21 cellular contexts compared by ENCODE assay signal in genomic region chr6:163349001-163349680, GRCh38.
DNase-seq lines count a peak whose midpoint lies in the region; ATAC-seq, FAIRE-seq and TF ChIP-seq lines count a peak whose summit lies in the region.
"Had no signal": no experiment of that assay in that cellular context is flagged by ENCODE, and none has a peak within 500 bp of the region (broad histone marks: within the 10 kb centered on the region; RNA-seq: fewer than 3 reads in every experiment).

No MANE protein-coding gene starts in this region.

- no peak overlapping the region for H3K9ac ChIP-seq in mesendoderm (ENCODE audit: low read length)

- H3K4me3 ChIP-seq in A549 (no peak overlapping the region), MG63 (no peak overlapping the region), gastroesophageal sphincter (no peak overlapping the region), mesendoderm (ENCODE audit: low read length) (no peak overlapping the region)
- H3K4me3 ChIP-seq: cardiac muscle cell, left lung, SJCRH30 had no signal

- TF ChIP-seq CTCF in A549 (IDR thresholded peaks at IDR 0.05), result no peak
- TF ChIP-seq CTCF in gastroesophageal sphincter (IDR thresholded peaks at IDR 0.05), result no peak

- no peak overlapping the region for H3K27ac Mint-ChIP-seq in stimulated activated memory B cell treated with anti-CD40 and anti-IgM and Interleukin-4, amounts not matched to agents 10 μg/mL and 1 μg/mL and 100 μg/mL, for 72 hours
- H3K27ac Mint-ChIP-seq: activated naive CD8-positive, alpha-beta T cell treated with anti-CD3 and anti-CD28 coated beads, Interleukin-2, amount 10 ng/mL, durations not matched to agents 7 days and 5 days; activated T-helper 1 cell treated with anti-CD3 and anti-CD28 coated beads, Interleukin-12 subunit alpha, Interleukin-12 subunit beta, Interleukin-2, Interleukin-4 antibody, amounts not matched to agents 30 ng/mL and 10 ng/mL and 1 ng/mL, durations not matched to agents 14 hours and 24 hours and 36 hours; progenitor cell of endocrine pancreas had no signal

- no peak overlapping the region for H2BK15ac ChIP-seq in mesendoderm (replicated peaks; ENCODE audit: low read depth)

- ATAC-seq in A549 (no peak), gastroesophageal sphincter (peak; percentile 55), GM19328 (IDR thresholded peaks at IDR 0.05; ENCODE audit: unreplicated experiment) (no peak)
- no peak for ATAC-seq in stimulated activated memory B cell treated with anti-CD40 and anti-IgM and Interleukin-4, amounts not matched to agents 10 μg/mL and 1 μg/mL and 100 μg/mL, for 72 hours
- ATAC-seq: left lung had no signal

- H3K18ac ChIP-seq in mesendoderm (ENCODE audit: low read length), result no peak overlapping the region

- H3K4me1 Mint-ChIP-seq in stimulated activated memory B cell treated with anti-CD40 and anti-IgM and Interleukin-4, amounts not matched to agents 10 μg/mL and 1 μg/mL and 100 μg/mL, for 72 hours, result no peaks in the 10 kb centered on the region
- H3K4me1 Mint-ChIP-seq: activated naive CD8-positive, alpha-beta T cell treated with anti-CD3 and anti-CD28 coated beads, Interleukin-2, amount 10 ng/mL, durations not matched to agents 7 days and 5 days had no signal

- H3K9me3 ChIP-seq in A549 (no peaks in the 10 kb centered on the region), MG63 (no peaks in the 10 kb centered on the region), gastroesophageal sphincter (no peaks in the 10 kb centered on the region)
- H3K9me3 ChIP-seq: left lung, SJCRH30 had no signal

- TF ChIP-seq EP300 in A549 (IDR thresholded peaks at IDR 0.05), result no peak
- TF ChIP-seq EP300 in gastroesophageal sphincter (IDR thresholded peaks at IDR 0.05), result no peak

- no peak for TF ChIP-seq POLR2A in A549 (IDR thresholded peaks at IDR 0.05; ENCODE audit: low read length)
- no peak for TF ChIP-seq POLR2A in gastroesophageal sphincter (IDR thresholded peaks at IDR 0.05)

- no peaks in the 10 kb centered on the region for H3K79me1 ChIP-seq in mesendoderm (ENCODE audit: low read length)

- no peak for TF ChIP-seq RAD21 in A549 (conservative IDR thresholded peaks at IDR 0.05 in 1 of 2, IDR thresholded peaks at IDR 0.05 in 1 of 2)

- H3K4ac ChIP-seq in mesendoderm (ENCODE audit: low read depth, low read length), result no peak overlapping the region

- 90% methylated on average over 8 of the region's 8 CpGs for WGBS in A549 (ENCODE audit: missing lambda C conversion rate)
- 84 to 86% methylated on average over 3 to 4 of the region's 8 CpGs for WGBS in gastroesophageal sphincter (ENCODE audit: low coverage in 1 of 2), 2 donors
- no CpG with 5 or more reads among the region's 8 CpGs for WGBS in mesendoderm (ENCODE audit: extremely low coverage, insufficient coverage, low lambda C conversion rate)

- H3K4me2 ChIP-seq in A549, result no peak overlapping the region
- no peak overlapping the region for H3K4me2 ChIP-seq in mesendoderm (ENCODE audit: low read length)

- H3K23ac ChIP-seq in mesendoderm (ENCODE audit: low read length), result no peak overlapping the region

- H3K36me3 Mint-ChIP-seq in stimulated activated memory B cell treated with anti-CD40 and anti-IgM and Interleukin-4, amounts not matched to agents 10 μg/mL and 1 μg/mL and 100 μg/mL, for 72 hours, result no peaks in the 10 kb centered on the region
- H3K36me3 Mint-ChIP-seq: activated naive CD8-positive, alpha-beta T cell treated with anti-CD3 and anti-CD28 coated beads, Interleukin-2, amount 10 ng/mL, durations not matched to agents 7 days and 5 days had no signal

- DNase-seq in A549 (ENCODE audit: low read depth in 1 of 2, low spot score in 1 of 2) (no peak), MG63 (peak; percentile 43), occipital lobe (lab: John Stamatoyannopoulos, UW) (peak; percentile 92), mesendoderm (no peak)
- no peak for DNase-seq in activated CD4-positive, alpha-beta T cell treated with anti-CD3 and anti-CD28 coated beads for 4 hours
- DNase-seq: activated CD8-positive, alpha-beta memory T cell treated with anti-CD3 and anti-CD28 coated beads for 24 hours; activated naive CD8-positive, alpha-beta T cell treated with anti-CD3 and anti-CD28 coated beads, Interleukin-2, amount 10 ng/mL, durations not matched to agents 7 days and 5 days; effector memory CD4-positive, alpha-beta T cell; left lung; NCI-H1092 treated with DMSO at 0.1 percent for 48 hours; NCI-H2107; NCI-H526; SJCRH30; stimulated activated CD4-positive, alpha-beta T cell treated with anti-CD3 and anti-CD28 coated beads, Interleukin-15, amount 100 ng/mL, for 24 hours; stimulated activated naive CD4-positive, alpha-beta T cell had no signal

- CTCF ChIA-PET in A549 (lab: Yijun Ruan, JAX), result interaction anchor here (0.8 kb wide), 1 partner anchor 10 kb away, joined by 3 read pairs; no protein-coding TSS in a partner anchor

- H2BK5ac ChIP-seq in mesendoderm (ENCODE audit: low read length), result no peak overlapping the region

- POLR2A ChIA-PET in A549 (lab: Yijun Ruan, JAX), result no interaction called here

- no peak overlapping the region for H2AK5ac ChIP-seq in mesendoderm (ENCODE audit: low read length)

- H4K5ac ChIP-seq in mesendoderm (ENCODE audit: low read length), result no peak overlapping the region

- no peaks in the 10 kb centered on the region for H3K9me3 Mint-ChIP-seq in stimulated activated memory B cell treated with anti-CD40 and anti-IgM and Interleukin-4, amounts not matched to agents 10 μg/mL and 1 μg/mL and 100 μg/mL, for 72 hours
- H3K9me3 Mint-ChIP-seq: activated naive CD8-positive, alpha-beta T cell treated with anti-CD3 and anti-CD28 coated beads, Interleukin-2, amount 10 ng/mL, durations not matched to agents 7 days and 5 days; activated T-helper 1 cell treated with anti-CD3 and anti-CD28 coated beads, Interleukin-12 subunit alpha, Interleukin-12 subunit beta, Interleukin-2, Interleukin-4 antibody, amounts not matched to agents 30 ng/mL and 10 ng/mL and 1 ng/mL, durations not matched to agents 14 hours and 24 hours and 36 hours had no signal

- no peak overlapping the region for H2BK120ac ChIP-seq in mesendoderm (ENCODE audit: low read depth, low read length)

- no peaks in the 10 kb centered on the region for H3K4me1 ChIP-seq in A549
- peaks cover 0 to 26% (median 0%) of the 10 kb centered on the region in 3 donors for H3K4me1 ChIP-seq in gastroesophageal sphincter
- H3K4me1 ChIP-seq in mesendoderm (ENCODE audit: control insufficient read depth, low read depth, low read length), result no peaks in the 10 kb centered on the region

- H3K36me3 ChIP-seq in MG63, result no peaks in the 10 kb centered on the region
- no peaks in the 10 kb centered on the region for H3K36me3 ChIP-seq in gastroesophageal sphincter
- no peaks in the 10 kb centered on the region for H3K36me3 ChIP-seq in mesendoderm (ENCODE audit: control insufficient read depth, insufficient read depth, low read length)
- H3K36me3 ChIP-seq: cardiac muscle cell, left lung, SJCRH30 had no signal

- H3K27me3 ChIP-seq in MG63, result no peaks in the 10 kb centered on the region
- no peaks in the 10 kb centered on the region for H3K27me3 ChIP-seq in gastroesophageal sphincter
- H3K27me3 ChIP-seq in mesendoderm (ENCODE audit: insufficient read depth, low read length, poor library complexity), result no peaks in the 10 kb centered on the region
- H3K27me3 ChIP-seq: cardiac muscle cell, left lung, SJCRH30 had no signal

- H3K27ac ChIP-seq in A549 (no peak overlapping the region), gastroesophageal sphincter (peak overlapping the region in 3 of 4 donors; percentile 10 to 55 (median 40)), mesendoderm (ENCODE audit: low read depth, low read length) (no peak overlapping the region)
- H3K27ac ChIP-seq: cardiac muscle cell, left lung, SJCRH30 had no signal

- H3K79me2 ChIP-seq in mesendoderm (ENCODE audit: control insufficient read depth, insufficient read depth, low read length), result no peaks in the 10 kb centered on the region

- no peak overlapping the region for H3K56ac ChIP-seq in mesendoderm (ENCODE audit: low read length)

- no peak overlapping the region for H3K4me3 Mint-ChIP-seq in stimulated activated memory B cell treated with anti-CD40 and anti-IgM and Interleukin-4, amounts not matched to agents 10 μg/mL and 1 μg/mL and 100 μg/mL, for 72 hours
- H3K4me3 Mint-ChIP-seq: activated naive CD8-positive, alpha-beta T cell treated with anti-CD3 and anti-CD28 coated beads, Interleukin-2, amount 10 ng/mL, durations not matched to agents 7 days and 5 days; activated T-helper 1 cell treated with anti-CD3 and anti-CD28 coated beads, Interleukin-12 subunit alpha, Interleukin-12 subunit beta, Interleukin-2, Interleukin-4 antibody, amounts not matched to agents 30 ng/mL and 10 ng/mL and 1 ng/mL, durations not matched to agents 14 hours and 24 hours and 36 hours had no signal

- no peak for FAIRE-seq in A549 (lab: Jason Lieb, UNC)

- no peaks in the 10 kb centered on the region for H3K27me3 Mint-ChIP-seq in stimulated activated memory B cell treated with anti-CD40 and anti-IgM and Interleukin-4, amounts not matched to agents 10 μg/mL and 1 μg/mL and 100 μg/mL, for 72 hours
- H3K27me3 Mint-ChIP-seq: activated naive CD8-positive, alpha-beta T cell treated with anti-CD3 and anti-CD28 coated beads, Interleukin-2, amount 10 ng/mL, durations not matched to agents 7 days and 5 days; progenitor cell of endocrine pancreas had no signal

- no peak overlapping the region for H4K8ac ChIP-seq in mesendoderm (ENCODE audit: low read depth, low read length)

TF ChIP-seq in A549, 52 proteins besides CTCF, POLR2A, EP300 and RAD21:
- TF ChIP-seq MAFK (IDR thresholded peaks at IDR 0.05; ENCODE audit: partially characterized antibody) (peak; percentile 72), NR3C1 (IDR thresholded peaks at IDR 0.05) (no peak)

Comparison
In these comparisons a context has a peak if more than half of its experiments do, and no peak if none do; other contexts are left out.
1. DNase-seq: peak in MG63 (single experiment) and occipital lobe (single experiment); none in A549 (0 of 2), mesendoderm (single experiment) and activated CD4-positive, alpha-beta T cell treated with anti-CD3 and anti-CD28 coated beads for 4 hours (0 of 2).
2. H3K27ac ChIP-seq: peak in gastroesophageal sphincter (3 of 4); none in A549 (0 of 2) and mesendoderm (single experiment).